ENCODE assay signal across 8 cellular contexts in the genomic region with DNA sequence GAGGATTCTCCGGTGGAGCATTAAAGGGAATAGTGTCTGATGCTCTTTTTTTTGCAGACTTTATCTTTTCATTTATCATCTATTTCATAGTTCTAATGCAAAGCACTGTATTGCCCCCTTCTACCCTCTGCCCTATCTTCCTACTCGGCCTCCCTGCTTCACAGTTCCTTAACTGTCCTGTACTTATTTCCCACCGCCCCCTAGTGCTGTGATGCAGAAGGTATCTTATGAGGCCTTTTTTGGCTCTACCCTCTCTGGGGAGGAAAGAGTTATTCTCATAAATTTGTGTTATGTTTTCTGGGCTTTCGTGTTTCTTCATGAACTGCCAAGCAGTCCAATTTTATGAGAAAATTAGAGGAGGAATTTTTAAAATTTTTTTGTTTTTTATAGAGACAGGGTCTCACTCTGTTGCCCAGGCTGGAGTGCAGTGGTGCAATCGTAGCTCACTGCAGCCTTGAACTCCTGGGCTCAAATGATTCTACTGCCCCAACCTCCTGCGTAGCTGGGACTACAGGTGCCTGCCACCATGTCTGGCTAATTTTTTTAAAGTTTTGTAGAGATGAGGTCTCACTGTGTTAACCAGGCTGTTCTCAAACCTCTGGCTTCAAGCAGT. TPM values are rescaled to one million over a fixed set of nuclear protein-coding genes. Genes with fewer than 3 reads are reported as not detected.
A peak's percentile ranks its signal among the peaks of the same experiment; 100 is the strongest.
DNase-seq lines count a peak whose midpoint lies in the region; TF ChIP-seq lines count a peak whose summit lies in the region.

No MANE protein-coding gene starts in this region.

- DNase-seq in HPDE6-E6E7 (ENCODE audit: extremely low spot score) (peak; percentile 44), NOMO-1 (lab: John Stamatoyannopoulos, UW; ENCODE audit: unreplicated experiment in 2 of 2) (peak; percentile 53 to 82), foreskin fibroblast (peak; percentile 67 to 84), neuronal stem cell (ENCODE audit: low spot score) (no peak), cerebellar nuclear complex (lab: John Stamatoyannopoulos, UW) (no peak)
- peak; percentile 14 for DNase-seq in activated T-helper 9 cell treated with anti-CD3 and anti-CD28 coated beads, Interleukin-2, amount 50 U/mL, for 16 hours (ENCODE audit: low read depth)

- no CpG with 5 or more reads among the region's 6 CpGs for whole genome bisulfite sequencing in neuronal stem cell (ENCODE audit: extremely low coverage in 2 of 2, insufficient read length in 2 of 2, insufficient replicate concordance in 1 of 2), 2 donors

- H3K4me2 ChIP-seq in neuronal stem cell (ENCODE audit: insufficient read depth, low read length, poor library complexity, severe bottlenecking): peak overlapping the region; percentile 79

- H3K9ac ChIP-seq in neuronal stem cell (ENCODE audit: low read depth, low read length, poor library complexity): no peak overlapping the region

- peak overlapping the region; percentile 84 to 98 for H3K4me3 ChIP-seq in foreskin fibroblast (ENCODE audit: low read depth in 1 of 2, low read length in 2 of 2)
- peak overlapping the region in 1 of 2 donors; percentile 77 for H3K4me3 ChIP-seq in neuronal stem cell (ENCODE audit: low read length in 2 of 2)

- no peak overlapping the region for H2BK5ac ChIP-seq in neuronal stem cell (ENCODE audit: low read length)

- H3K4ac ChIP-seq in neuronal stem cell (ENCODE audit: low read length): no peak overlapping the region

- H2BK12ac ChIP-seq in neuronal stem cell (ENCODE audit: low read length): no peak overlapping the region

- H3K4me1 ChIP-seq in neuronal stem cell (ENCODE audit: control insufficient read depth in 2 of 2, insufficient read depth in 1 of 2, low read depth in 1 of 2, low read length in 2 of 2): peaks cover 0 to 6% of the 10 kb centered on the region in 2 donors

- no peak overlapping the region for H3K23ac ChIP-seq in neuronal stem cell (ENCODE audit: low read depth, low read length, poor library complexity)

- no peak overlapping the region for H4K8ac ChIP-seq in neuronal stem cell (ENCODE audit: low read depth, low read length)

- no peaks in the 10 kb centered on the region for H3K27me3 ChIP-seq in neuronal stem cell (ENCODE audit: control insufficient read depth in 3 of 3, insufficient read depth in 3 of 3, low read depth in 1 of 3, low read length in 3 of 3)

- peaks cover 9 to 23% of the 10 kb centered on the region in 2 donors for H3K36me3 ChIP-seq in neuronal stem cell (replicated peaks in 1 of 2; ENCODE audit: control insufficient read depth in 2 of 2, insufficient read depth in 2 of 2, low read length in 2 of 2)

- no peak overlapping the region for H2AK5ac ChIP-seq in neuronal stem cell (ENCODE audit: low read depth, low read length)

- no peak overlapping the region for H4K91ac ChIP-seq in neuronal stem cell (ENCODE audit: low read depth, low read length, poor library complexity)

- no peak overlapping the region for H2BK15ac ChIP-seq in neuronal stem cell (ENCODE audit: low read length)

- no peak overlapping the region for H3K14ac ChIP-seq in neuronal stem cell (ENCODE audit: low read length)

- H3K27ac ChIP-seq in 22Rv1 (peak overlapping the region; percentile 91), neuronal stem cell (replicated peaks; ENCODE audit: low read length) (no peak overlapping the region)

- no peak overlapping the region for H2BK120ac ChIP-seq in neuronal stem cell (ENCODE audit: low read depth, low read length)

- H2AFZ ChIP-seq in neuronal stem cell (ENCODE audit: low read length): peak overlapping the region; percentile 92

- no peaks in the 10 kb centered on the region for H3K79me1 ChIP-seq in neuronal stem cell (ENCODE audit: low read depth, low read length)

- no peaks in the 10 kb centered on the region for H3K9me3 ChIP-seq in neuronal stem cell (replicated peaks in 1 of 2; ENCODE audit: control insufficient read depth in 2 of 2, insufficient read depth in 1 of 2, low read depth in 1 of 2, low read length in 2 of 2)

- H3K18ac ChIP-seq in neuronal stem cell (ENCODE audit: low read length): no peak overlapping the region

- TF ChIP-seq CTCF in 22Rv1 (IDR thresholded peaks at IDR 0.05): peak; percentile 91
- peak; percentile 62; the same call in 2 of the 3 replicates for TF ChIP-seq CTCF in GM12872 (IDR thresholded peaks at IDR 0.05; ENCODE audit: insufficient read depth, low read depth, low read length)
- TF ChIP-seq CTCF in foreskin fibroblast (IDR thresholded peaks at IDR 0.05; ENCODE audit: low read depth, low read length): peak; percentile 81

RNA-seq across cellular contexts. Expression of a gene that starts 1.2 kb away (rescaled TPM):
- 9.9 TPM for polyA plus RNA-seq in neuronal stem cell (2013, experiment 1 of 2)
- 10.7 TPM for polyA plus RNA-seq in neuronal stem cell (2013, experiment 2 of 2)

RNA-seq across cellular contexts. Expression of a gene that starts 18.9 kb away (rescaled TPM):
- 49.0 TPM for polyA plus RNA-seq in neuronal stem cell (2013, experiment 1 of 2)
- 45.6 TPM for polyA plus RNA-seq in neuronal stem cell (2013, experiment 2 of 2)

RNA-seq across cellular contexts. Expression of a gene that starts 21.2 kb away (rescaled TPM):
- 0.15 TPM for polyA plus RNA-seq in neuronal stem cell (2013, experiment 1 of 2)
- 0.19 TPM for polyA plus RNA-seq in neuronal stem cell (2013, experiment 2 of 2)

RNA-seq across cellular contexts. Expression of a gene that starts 43.2 kb away (rescaled TPM):
- polyA plus RNA-seq in neuronal stem cell (2013, experiment 1 of 2): not detected
- not detected for polyA plus RNA-seq in neuronal stem cell (2013, experiment 2 of 2)

Comparison
In these comparisons a context has a peak if more than half of its experiments do, and no peak if none do; other contexts are left out.
1. DNase-seq: peak in HPDE6-E6E7 (single experiment), NOMO-1 (2 of 2), activated T-helper 9 cell treated with anti-CD3 and anti-CD28 coated beads, Interleukin-2, amount 50 U/mL, for 16 hours (single experiment) and foreskin fibroblast (2 of 2); none in neuronal stem cell (single experiment) and cerebellar nuclear complex (0 of 2).
2. Peak in every context shown above with its lines, with median percentiles within 50 percentile points of each other: CTCF ChIP-seq.